Comparison of ENCODE assay signal across 8 cellular contexts in the genomic region with DNA sequence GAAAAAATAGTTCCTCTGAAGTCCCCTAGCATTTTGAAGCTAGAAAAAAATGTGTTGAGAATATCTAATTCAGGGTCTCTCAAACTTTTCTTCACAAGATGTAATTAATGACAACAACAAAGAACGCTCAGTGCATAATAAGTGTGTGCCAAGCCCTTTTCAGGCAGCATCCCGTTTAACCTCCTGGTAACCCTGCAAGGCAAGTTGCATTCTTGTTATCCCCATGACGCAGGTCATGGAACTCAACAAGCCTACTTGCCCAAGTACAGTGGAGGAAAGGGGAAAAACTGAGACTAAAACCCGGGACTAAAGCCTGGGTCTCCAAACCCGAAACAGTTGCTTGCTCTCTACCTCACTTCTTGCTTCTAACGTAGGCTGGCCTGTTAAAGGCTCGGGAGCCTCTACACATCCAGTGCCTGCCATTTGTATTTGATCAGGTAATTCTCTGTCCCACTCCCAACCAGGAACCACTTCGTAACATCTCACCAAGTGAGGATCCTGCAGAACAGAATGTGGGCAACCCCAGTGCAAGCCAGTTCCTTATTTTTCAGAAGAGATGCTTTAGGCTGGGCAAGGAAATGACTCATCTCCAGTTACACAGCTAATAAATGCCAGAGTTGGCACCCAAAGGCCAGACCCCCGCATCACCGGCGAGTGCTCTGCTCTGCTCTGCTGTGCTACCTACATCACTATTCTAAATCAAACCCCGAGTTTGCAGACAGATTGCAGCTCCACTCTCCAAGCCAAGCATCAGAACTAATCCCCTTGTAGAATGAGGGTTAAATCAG. TPM values are rescaled to one million over a fixed set of nuclear protein-coding genes. Genes with fewer than 3 reads are reported as not detected.
DNase-seq lines count a peak whose midpoint lies in the region; ATAC-seq, FAIRE-seq and TF ChIP-seq lines count a peak whose summit lies in the region.

No MANE protein-coding gene starts in this region.

- FAIRE-seq in astrocyte (lab: Jason Lieb, UNC), result peak; percentile 39

- no peaks in the 10 kb centered on the region for H3K9me3 ChIP-seq in astrocyte (ENCODE audit: insufficient read depth, low read depth, low read length)

- ATAC-seq in WTC11, result no peak

- peaks cover 31% of the 10 kb centered on the region for H3K4me1 ChIP-seq in astrocyte (ENCODE audit: insufficient read depth, low read length)

- TF ChIP-seq CTCF in astrocyte (IDR thresholded peaks at IDR 0.05; ENCODE audit: insufficient read depth, low read depth, low read length) (no peak), WTC11 (IDR thresholded peaks at IDR 0.05) (no peak)

- H3K27me3 ChIP-seq in astrocyte (ENCODE audit: insufficient read depth, low read length), result no peaks in the 10 kb centered on the region

- DNase-seq in A172 (ENCODE audit: low spot score) (peak; percentile 73), KBM-7 (peak; percentile 15), astrocyte (ENCODE audit: low read depth) (peak; percentile 51), medulla oblongata (ENCODE audit: extremely low spot score) (peak; percentile 49), NCI-H2029 (lab: John Stamatoyannopoulos, UW) (no peak), activated gamma-delta T cell treated with Interleukin-2 at 50 U/mL for 16 hours (no peak), OCI-M2 (lab: John Stamatoyannopoulos, UW; ENCODE audit: unreplicated experiment) (no peak), WTC11 (ENCODE audit: low spot score) (no peak)

- no peak overlapping the region for H3K4me3 ChIP-seq in astrocyte (ENCODE audit: insufficient read depth, low read depth, low read length)

- no peaks in the 10 kb centered on the region for H3K9me3 Mint-ChIP-seq in astrocyte (ENCODE audit: unreplicated experiment)
- no peaks in the 10 kb centered on the region for H3K9me3 Mint-ChIP-seq in WTC11

- no peaks in the 10 kb centered on the region for H3K36me3 ChIP-seq in astrocyte (ENCODE audit: insufficient read depth, low read length)

- H4K20me1 ChIP-seq in astrocyte (ENCODE audit: insufficient read depth, low read length), result peaks cover 15% of the 10 kb centered on the region

- POLR2A ChIA-PET in WTC11 (lab: Charles Lee), result no interaction called here

- H3K36me3 Mint-ChIP-seq in astrocyte (ENCODE audit: low read depth, unreplicated experiment) (peaks cover 47% of the 10 kb centered on the region), WTC11 (no peaks in the 10 kb centered on the region)

- no peaks in the 10 kb centered on the region for H3K27me3 Mint-ChIP-seq in astrocyte (ENCODE audit: low read depth, unreplicated experiment)
- no peaks in the 10 kb centered on the region for H3K27me3 Mint-ChIP-seq in WTC11 (ENCODE audit: low read depth)

- peak overlapping the region; percentile 25 for H3K4me3 Mint-ChIP-seq in astrocyte (ENCODE audit: unreplicated experiment)
- no peak overlapping the region for H3K4me3 Mint-ChIP-seq in WTC11

- no peak overlapping the region for H2AFZ ChIP-seq in astrocyte (ENCODE audit: low read depth, low read length)

- no peak overlapping the region for H3K9ac ChIP-seq in astrocyte (ENCODE audit: low read length)

- H3K27ac Mint-ChIP-seq in astrocyte (ENCODE audit: unreplicated experiment), result peak overlapping the region; percentile 77
- no peak overlapping the region for H3K27ac Mint-ChIP-seq in WTC11

- peak overlapping the region; percentile 37 for H3K4me2 ChIP-seq in astrocyte (ENCODE audit: low read length)

- H3K4me1 Mint-ChIP-seq in astrocyte (ENCODE audit: low read depth, unreplicated experiment), result peaks cover 87% of the 10 kb centered on the region
- H3K4me1 Mint-ChIP-seq in WTC11, result peaks cover 33% of the 10 kb centered on the region

- in situ Hi-C loops in KBM-7 (cut with MboI; ENCODE audit: low pct_unique_long_range_greater_than_20kb, low sequenced_read_pairs), result no loop called here

- peaks cover 13% of the 10 kb centered on the region for H3K79me2 ChIP-seq in astrocyte (ENCODE audit: insufficient read depth, low read length)

- no peak overlapping the region for H3K27ac ChIP-seq in astrocyte (ENCODE audit: low read depth, low read length)

- CTCF ChIA-PET in WTC11 (lab: Charles Lee), result no interaction called here

TF ChIP-seq in WTC11, 78 proteins besides CTCF, POLR2A, EP300 and RAD21:
- TF ChIP-seq, protein P1, sequence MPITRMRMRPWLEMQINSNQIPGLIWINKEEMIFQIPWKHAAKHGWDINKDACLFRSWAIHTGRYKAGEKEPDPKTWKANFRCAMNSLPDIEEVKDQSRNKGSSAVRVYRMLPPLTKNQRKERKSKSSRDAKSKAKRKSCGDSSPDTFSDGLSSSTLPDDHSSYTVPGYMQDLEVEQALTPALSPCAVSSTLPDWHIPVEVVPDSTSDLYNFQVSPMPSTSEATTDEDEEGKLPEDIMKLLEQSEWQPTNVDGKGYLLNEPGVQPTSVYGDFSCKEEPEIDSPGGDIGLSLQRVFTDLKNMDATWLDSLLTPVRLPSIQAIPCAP (CRISPR knock-in tag; IDR thresholded peaks at IDR 0.05), result no peak
- TF ChIP-seq ELF4 (CRISPR knock-in tag; IDR thresholded peaks at IDR 0.05; ENCODE audit: low read depth), result no peak
- no peak for TF ChIP-seq NR2C2 (CRISPR knock-in tag; IDR thresholded peaks at IDR 0.05)
- no peak for TF ChIP-seq ZNF121 (CRISPR knock-in tag; IDR thresholded peaks at IDR 0.05)
- no peak for TF ChIP-seq SMAD3 (CRISPR knock-in tag; IDR thresholded peaks at IDR 0.05; ENCODE audit: borderline replicate concordance)
- no peak for TF ChIP-seq GTF2I (CRISPR knock-in tag; conservative IDR thresholded peaks at IDR 0.05)
- TF ChIP-seq, protein P2, sequence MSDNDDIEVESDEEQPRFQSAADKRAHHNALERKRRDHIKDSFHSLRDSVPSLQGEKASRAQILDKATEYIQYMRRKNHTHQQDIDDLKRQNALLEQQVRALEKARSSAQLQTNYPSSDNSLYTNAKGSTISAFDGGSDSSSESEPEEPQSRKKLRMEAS (CRISPR knock-in tag; IDR thresholded peaks at IDR 0.05), result no peak
- TF ChIP-seq EMX1 (CRISPR knock-in tag; IDR thresholded peaks at IDR 0.05), result no peak
- TF ChIP-seq, protein P3, sequence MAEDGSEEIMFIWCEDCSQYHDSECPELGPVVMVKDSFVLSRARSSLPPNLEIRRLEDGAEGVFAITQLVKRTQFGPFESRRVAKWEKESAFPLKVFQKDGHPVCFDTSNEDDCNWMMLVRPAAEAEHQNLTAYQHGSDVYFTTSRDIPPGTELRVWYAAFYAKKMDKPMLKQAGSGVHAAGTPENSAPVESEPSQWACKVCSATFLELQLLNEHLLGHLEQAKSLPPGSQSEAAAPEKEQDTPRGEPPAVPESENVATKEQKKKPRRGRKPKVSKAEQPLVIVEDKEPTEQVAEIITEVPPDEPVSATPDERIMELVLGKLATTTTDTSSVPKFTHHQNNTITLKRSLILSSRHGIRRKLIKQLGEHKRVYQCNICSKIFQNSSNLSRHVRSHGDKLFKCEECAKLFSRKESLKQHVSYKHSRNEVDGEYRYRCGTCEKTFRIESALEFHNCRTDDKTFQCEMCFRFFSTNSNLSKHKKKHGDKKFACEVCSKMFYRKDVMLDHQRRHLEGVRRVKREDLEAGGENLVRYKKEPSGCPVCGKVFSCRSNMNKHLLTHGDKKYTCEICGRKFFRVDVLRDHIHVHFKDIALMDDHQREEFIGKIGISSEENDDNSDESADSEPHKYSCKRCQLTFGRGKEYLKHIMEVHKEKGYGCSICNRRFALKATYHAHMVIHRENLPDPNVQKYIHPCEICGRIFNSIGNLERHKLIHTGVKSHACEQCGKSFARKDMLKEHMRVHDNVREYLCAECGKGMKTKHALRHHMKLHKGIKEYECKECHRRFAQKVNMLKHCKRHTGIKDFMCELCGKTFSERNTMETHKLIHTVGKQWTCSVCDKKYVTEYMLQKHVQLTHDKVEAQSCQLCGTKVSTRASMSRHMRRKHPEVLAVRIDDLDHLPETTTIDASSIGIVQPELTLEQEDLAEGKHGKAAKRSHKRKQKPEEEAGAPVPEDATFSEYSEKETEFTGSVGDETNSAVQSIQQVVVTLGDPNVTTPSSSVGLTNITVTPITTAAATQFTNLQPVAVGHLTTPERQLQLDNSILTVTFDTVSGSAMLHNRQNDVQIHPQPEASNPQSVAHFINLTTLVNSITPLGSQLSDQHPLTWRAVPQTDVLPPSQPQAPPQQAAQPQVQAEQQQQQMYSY (CRISPR knock-in tag; IDR thresholded peaks at IDR 0.05), result no peak
- no peak for TF ChIP-seq MYBL2 (CRISPR knock-in tag; IDR thresholded peaks at IDR 0.05)
- no peak for TF ChIP-seq CREM (CRISPR knock-in tag; IDR thresholded peaks at IDR 0.05)
- no peak for TF ChIP-seq NFATC4 (CRISPR knock-in tag; IDR thresholded peaks at IDR 0.05)
- TF ChIP-seq ETV6 (CRISPR knock-in tag; IDR thresholded peaks at IDR 0.05), result no peak
- no peak for TF ChIP-seq ZNF219 (CRISPR knock-in tag; IDR thresholded peaks at IDR 0.05; ENCODE audit: borderline replicate concordance)
- no peak for TF ChIP-seq NFE2L1 (CRISPR knock-in tag; IDR thresholded peaks at IDR 0.05)

RNA-seq across cellular contexts. Expression of a gene that starts 28.3 kb away (rescaled TPM):
- total RNA-seq in A172 (2014; rRNA removed; shearing (Covaris generic)), result 3.9 and 8.4 TPM in 2 replicates
- total RNA-seq in astrocyte (374 and 437 TPM in 2 replicates), WTC11 (2021) (10.6 to 12.5 TPM (median 10.9 TPM) in 3 replicates)

Comparison
In these comparisons a context has a peak if more than half of its experiments do, and no peak if none do; other contexts are left out.
1. DNase-seq: peak in A172 (single experiment), KBM-7 (single experiment), astrocyte (single experiment) and medulla oblongata (single experiment); none in NCI-H2029 (single experiment), activated gamma-delta T cell treated with Interleukin-2 at 50 U/mL for 16 hours (single experiment), OCI-M2 (single experiment) and WTC11 (single experiment).
2. RNA of a gene that starts 28.3 kb away (total RNA-seq): 374 to 437 TPM in astrocyte; 10.6 to 12.5 TPM in WTC11 and 3.9 to 8.4 TPM in A172; every median in the first group is over 10 times any median in the second.